10 cellular contexts compared by ENCODE assay signal in the genomic region with DNA sequence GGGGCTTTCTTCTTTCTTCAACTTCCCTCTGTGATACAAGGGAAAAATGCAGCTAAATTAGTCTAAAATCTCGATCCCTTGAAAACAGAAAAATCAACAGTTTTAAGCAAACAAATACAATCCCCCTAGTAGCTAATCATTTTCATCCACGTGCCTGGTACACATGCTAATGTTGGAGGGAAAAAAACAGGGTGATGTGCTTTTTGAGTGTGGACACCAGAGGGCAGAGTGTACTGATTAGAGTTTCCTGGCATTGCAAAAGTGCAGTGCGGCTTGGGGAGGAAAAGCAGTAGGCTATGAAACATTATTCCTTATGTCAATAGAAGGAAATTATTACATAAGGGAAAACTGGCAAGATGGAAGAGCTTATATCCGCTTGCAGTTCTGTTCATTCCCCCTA. TPM values are rescaled to one million over a fixed set of nuclear protein-coding genes. Genes with fewer than 3 reads are reported as not detected.
A peak's percentile ranks its signal among the peaks of the same experiment; 100 is the strongest.
DNase-seq lines count a peak whose midpoint lies in the region; TF ChIP-seq lines count a peak whose summit lies in the region.
"Not testable (repeated sequence)": the region's sequence is repeated elsewhere in the genome, so short reads cannot be mapped to it uniquely, and the experiment has no call there.
"Had no signal": no experiment of that assay in that cellular context is flagged by ENCODE, and none has a peak within 500 bp of the region (broad histone marks: within the 10 kb centered on the region; RNA-seq: fewer than 3 reads in every experiment).

No MANE protein-coding gene starts in this region.

- not testable (repeated sequence) for H3K79me2 ChIP-seq in H9 (ENCODE audit: insufficient read depth, low read length)

- H2BK15ac ChIP-seq in H9 (ENCODE audit: low read depth, low read length) = not testable (repeated sequence)

- not testable (repeated sequence) for H4K5ac ChIP-seq in H9 (ENCODE audit: insufficient read length, low read depth, low read length)

- not testable (repeated sequence) for H3T11ph ChIP-seq in H9 (ENCODE audit: low read length)

- DNase-seq in COR-L47 (lab: John Stamatoyannopoulos, UW) = peak; percentile 45
- DNase-seq in H9 = peak; percentile 44
- peak; percentile 76 for DNase-seq in NCI-H1105 treated with DMSO at 0.1 percent for 48 hours (lab: John Stamatoyannopoulos, UW)
- peak; percentile 18 for DNase-seq in NCI-H748 treated with DMSO at 0.1 percent for 48 hours (lab: John Stamatoyannopoulos, UW)
- DNase-seq in WERI-Rb-1 = peak; percentile 40
- peak; percentile 54 for DNase-seq in endothelial cell (ENCODE audit: low spot score)
- DNase-seq in stomach = peak; percentile 59

- H3K18ac ChIP-seq in H9 (ENCODE audit: insufficient read length, low read depth, low read length) = not testable (repeated sequence)

- H3K4me1 ChIP-seq in H9 (ENCODE audit: insufficient read depth, low read length); liver (ENCODE audit: control insufficient read depth in 4 of 4, insufficient read depth in 4 of 4, low read length in 3 of 4); stomach: not testable (repeated sequence)

- intact Hi-C loops in stomach (cut with DNase I; ENCODE audit: low total_unique reads) = not testable (repeated sequence)

- not testable (repeated sequence) for H2AFZ ChIP-seq in H9 (ENCODE audit: low read length)

- not testable (repeated sequence) for H3K4me2 ChIP-seq in H9 (ENCODE audit: insufficient read depth, insufficient read length, low read length)

- not testable (repeated sequence) for H4K20me1 ChIP-seq in H9 (ENCODE audit: control insufficient read depth, insufficient read depth, insufficient read length)

- not testable (repeated sequence) for H3K27me3 Mint-ChIP-seq in H9 (ENCODE audit: low read depth); endothelial cell (ENCODE audit: unreplicated experiment)

- not testable (repeated sequence) for H3K9ac ChIP-seq in H9 (ENCODE audit: extremely low read depth, insufficient read length, low read length); liver (ENCODE audit: low read depth in 1 of 2, low read length in 2 of 2)

- H3K9me3 Mint-ChIP-seq in H9; endothelial cell (ENCODE audit: unreplicated experiment): not testable (repeated sequence)

- TF ChIP-seq POLR2A in stomach (IDR thresholded peaks at IDR 0.05) = not testable (repeated sequence)

- peak; percentile 68 to 76 for TF ChIP-seq RAD21 in liver (IDR thresholded peaks at IDR 0.05)

- H3K79me1 ChIP-seq in H9 (ENCODE audit: insufficient read depth, low read depth, low read length, poor library complexity, severe bottlenecking) = not testable (repeated sequence)

- H3K27me3 ChIP-seq in H9 (ENCODE audit: insufficient read depth, low read length); WERI-Rb-1 (ENCODE audit: insufficient read depth, low read depth, severe bottlenecking); liver (ENCODE audit: control insufficient read depth in 4 of 4, insufficient read depth in 4 of 4, low read length in 3 of 4); stomach: not testable (repeated sequence)

- H3K4me1 Mint-ChIP-seq in H9 = peaks cover 21 to 23% of the 10 kb centered on the region in 2 experiments
- not testable (repeated sequence) for H3K4me1 Mint-ChIP-seq in endothelial cell (ENCODE audit: unreplicated experiment)

- H3K36me3 Mint-ChIP-seq in H9 (ENCODE audit: insufficient read depth in 1 of 3, low read depth in 3 of 3); endothelial cell (ENCODE audit: low read depth, unreplicated experiment): not testable (repeated sequence)

- not testable (repeated sequence) for H2BK5ac ChIP-seq in H9 (ENCODE audit: insufficient read length, low read length)

- H2BK20ac ChIP-seq in H9 (ENCODE audit: low read depth, low read length, poor library complexity, severe bottlenecking) = not testable (repeated sequence)

- not testable (repeated sequence) for H4K8ac ChIP-seq in H9 (replicated peaks; ENCODE audit: insufficient read length, low read depth, low read length)

- H3K36me3 ChIP-seq in WERI-Rb-1; liver (ENCODE audit: control insufficient read depth in 4 of 4, insufficient read depth in 3 of 4, low read depth in 1 of 4, low read length in 3 of 4); stomach: not testable (repeated sequence)

- H3K27ac Mint-ChIP-seq in H9; endothelial cell (ENCODE audit: unreplicated experiment): not testable (repeated sequence)

- not testable (repeated sequence) for H4K91ac ChIP-seq in H9 (ENCODE audit: insufficient read length, low read depth, low read length)

- H3K4ac ChIP-seq in H9 (ENCODE audit: low read depth, low read length) = not testable (repeated sequence)

- not testable (repeated sequence) for H3K23me2 ChIP-seq in H9 (ENCODE audit: insufficient read length, low read depth, low read length, poor library complexity, severe bottlenecking)

- H2BK120ac ChIP-seq in H9 (ENCODE audit: low read depth, low read length, poor library complexity, severe bottlenecking) = not testable (repeated sequence)

- no CpG with 5 or more reads among the region's 4 CpGs for WGBS in H9 (ENCODE audit: extremely low coverage, insufficient read length, low lambda C conversion rate)
- 18% methylated on average over 4 of the region's 4 CpGs for WGBS in liver
- WGBS in stomach, 5 donors = 5 to 17% (median 8%) methylated on average over 4 of the region's 4 CpGs

- not testable (repeated sequence) for H3K23ac ChIP-seq in H9 (ENCODE audit: insufficient read length, low read depth, low read length)

- not testable (repeated sequence) for H3K9me3 ChIP-seq in H9 (ENCODE audit: control insufficient read depth, low read depth, low read length); WERI-Rb-1 (ENCODE audit: severe bottlenecking); liver (ENCODE audit: control insufficient read depth in 4 of 4, low read length in 3 of 4); stomach

- not testable (repeated sequence) for H3K27ac ChIP-seq in H9 (ENCODE audit: insufficient read length, low read depth, low read length); WERI-Rb-1; liver (ENCODE audit: low read depth in 1 of 2, low read length in 2 of 2); stomach

- not testable (repeated sequence) for TF ChIP-seq EP300 in stomach (IDR thresholded peaks at IDR 0.05)

- TF ChIP-seq CTCF in H9 (conservative IDR thresholded peaks at IDR 0.05) (peak; percentile 70), WERI-Rb-1 (IDR thresholded peaks at IDR 0.05; ENCODE audit: low read depth, low read length) (peak; percentile 34; the same call in 1 of the 2 replicates), endothelial cell (IDR thresholded peaks at IDR 0.05; ENCODE audit: unreplicated experiment) (peak; percentile 56), liver (IDR thresholded peaks at IDR 0.05; ENCODE audit: low read depth, low read length, missing input control) (peak; percentile 47), stomach (IDR thresholded peaks at IDR 0.05) (peak in 5 of 7 experiments; percentile 31 to 66 (median 34))

- H3K4me3 Mint-ChIP-seq in H9; endothelial cell (ENCODE audit: unreplicated experiment): not testable (repeated sequence)

- not testable (repeated sequence) for H2AK5ac ChIP-seq in H9 (ENCODE audit: insufficient read length, low read length)

- H3K14ac ChIP-seq in H9 (ENCODE audit: insufficient read depth, low read length) = not testable (repeated sequence)

- not testable (repeated sequence) for H2BK12ac ChIP-seq in H9 (ENCODE audit: insufficient read length, low read depth, low read length)

- H3K4me3 ChIP-seq in WERI-Rb-1 (ENCODE audit: low read depth, low read length); liver (ENCODE audit: low read depth in 1 of 3, low read length in 3 of 3); stomach: not testable (repeated sequence)

- not testable (repeated sequence) for H3K56ac ChIP-seq in H9 (ENCODE audit: insufficient read length, low read depth, low read length)

RNA-seq across cellular contexts. Expression of gene DPP6, which starts 19.6 kb away (rescaled TPM):
- 4.5 and 4.7 TPM in 2 replicates for total RNA-seq in H9 (2021)
- total RNA-seq in endothelial cell (ENCODE audit: unreplicated experiment) = 1.4 TPM
- not detected for total RNA-seq in liver
- under 1 TPM in 1 of 2 donors, not detected in 1; 0.01 TPM for polyA plus RNA-seq in liver
- 10 to 100 TPM in 2 of 5 donors, 1 to 10 TPM in 3; 3.3 to 29.8 (median 9.2) TPM for total RNA-seq in stomach
- 1 to 10 TPM in 1 of 3 donors, under 1 TPM in 2; 0.15 to 2.1 (median 0.87) TPM for polyA plus RNA-seq in stomach
- total RNA-seq: activated CD4-positive, alpha-beta T cell treated with anti-CD3 and anti-CD28 coated beads, Interleukin-2, amount 10 ng/mL, durations not matched to agents 24 days and 14 days; CD4-positive, CD25-positive, alpha-beta regulatory T cell had no signal
- polyA plus RNA-seq: CD4-positive, CD25-positive, alpha-beta regulatory T cell had no signal

Comparison
In these comparisons a context has a peak if more than half of its experiments do, and no peak if none do; other contexts are left out.
1. DNase-seq: peak in every context shown above with its lines; median percentile 76 in NCI-H1105 treated with DMSO at 0.1 percent for 48 hours; 59 in stomach; 54 in endothelial cell; 45 in COR-L47; 44 in H9; 40 in WERI-Rb-1; 18 in NCI-H748 treated with DMSO at 0.1 percent for 48 hours.